8 cellular contexts compared by ENCODE assay signal in genomic region chr11:31641477-31642062, GRCh38.
DNase-seq lines count a peak whose midpoint lies in the region; ATAC-seq and TF ChIP-seq lines count a peak whose summit lies in the region.

No MANE protein-coding gene starts in this region.

- H3K9me2 ChIP-seq in hepatocyte (replicated peaks; ENCODE audit: insufficient read depth) = no peaks in the 10 kb centered on the region

- H3K4me2 ChIP-seq in hepatocyte = no peak overlapping the region

- H3K79me2 ChIP-seq in hepatocyte = no peaks in the 10 kb centered on the region

- in situ Hi-C loops in KBM-7 (cut with MboI; ENCODE audit: low pct_unique_long_range_greater_than_20kb, low sequenced_read_pairs) = no loop called here

- ATAC-seq in GM18520 (IDR thresholded peaks at IDR 0.05; ENCODE audit: unreplicated experiment) (no peak), GM19023 (IDR thresholded peaks at IDR 0.05; ENCODE audit: unreplicated experiment) (no peak), GM19467 (IDR thresholded peaks at IDR 0.05; ENCODE audit: unreplicated experiment) (no peak), HG03139 (IDR thresholded peaks at IDR 0.05; ENCODE audit: unreplicated experiment) (no peak)

- DNase-seq in DMS 273 (lab: John Stamatoyannopoulos, UW; ENCODE audit: unreplicated experiment) = peak; percentile 83
- peak; percentile 24 for DNase-seq in KBM-7
- peak; percentile 37 for DNase-seq in RPMI7951 (ENCODE audit: low read depth)
- DNase-seq in hepatocyte (ENCODE audit: low spot score) = peak; percentile 60

- no peak overlapping the region for H3K27ac ChIP-seq in hepatocyte

- H3K36me3 ChIP-seq in hepatocyte (replicated peaks; ENCODE audit: insufficient read depth, low read depth) = no peaks in the 10 kb centered on the region

- no peak overlapping the region for H2AFZ ChIP-seq in hepatocyte

- no peak overlapping the region for H3K4me3 ChIP-seq in hepatocyte

- H4K20me1 ChIP-seq in hepatocyte (ENCODE audit: insufficient read depth, poor library complexity, severe bottlenecking) = no peaks in the 10 kb centered on the region

- TF ChIP-seq CTCF in hepatocyte (IDR thresholded peaks at IDR 0.05; ENCODE audit: poor library complexity) = peak; percentile 58

- H3K4me1 ChIP-seq in hepatocyte (ENCODE audit: insufficient read depth) = no peaks in the 10 kb centered on the region

- WGBS in hepatocyte (ENCODE audit: low lambda C conversion rate, missing lambda C conversion rate) = 61% methylated on average over 3 of the region's 3 CpGs

- H3K27me3 ChIP-seq in hepatocyte = no peaks in the 10 kb centered on the region

- no peaks in the 10 kb centered on the region for H3K9me3 ChIP-seq in hepatocyte (ENCODE audit: low read depth)

Comparison
In these comparisons a context has a peak if more than half of its experiments do, and no peak if none do; other contexts are left out.
1. DNase-seq: peak in every context shown above with its lines; median percentile 83 in DMS 273; 60 in hepatocyte; 37 in RPMI7951; 24 in KBM-7.